8 cellular contexts compared by ENCODE assay signal in the genomic region with DNA sequence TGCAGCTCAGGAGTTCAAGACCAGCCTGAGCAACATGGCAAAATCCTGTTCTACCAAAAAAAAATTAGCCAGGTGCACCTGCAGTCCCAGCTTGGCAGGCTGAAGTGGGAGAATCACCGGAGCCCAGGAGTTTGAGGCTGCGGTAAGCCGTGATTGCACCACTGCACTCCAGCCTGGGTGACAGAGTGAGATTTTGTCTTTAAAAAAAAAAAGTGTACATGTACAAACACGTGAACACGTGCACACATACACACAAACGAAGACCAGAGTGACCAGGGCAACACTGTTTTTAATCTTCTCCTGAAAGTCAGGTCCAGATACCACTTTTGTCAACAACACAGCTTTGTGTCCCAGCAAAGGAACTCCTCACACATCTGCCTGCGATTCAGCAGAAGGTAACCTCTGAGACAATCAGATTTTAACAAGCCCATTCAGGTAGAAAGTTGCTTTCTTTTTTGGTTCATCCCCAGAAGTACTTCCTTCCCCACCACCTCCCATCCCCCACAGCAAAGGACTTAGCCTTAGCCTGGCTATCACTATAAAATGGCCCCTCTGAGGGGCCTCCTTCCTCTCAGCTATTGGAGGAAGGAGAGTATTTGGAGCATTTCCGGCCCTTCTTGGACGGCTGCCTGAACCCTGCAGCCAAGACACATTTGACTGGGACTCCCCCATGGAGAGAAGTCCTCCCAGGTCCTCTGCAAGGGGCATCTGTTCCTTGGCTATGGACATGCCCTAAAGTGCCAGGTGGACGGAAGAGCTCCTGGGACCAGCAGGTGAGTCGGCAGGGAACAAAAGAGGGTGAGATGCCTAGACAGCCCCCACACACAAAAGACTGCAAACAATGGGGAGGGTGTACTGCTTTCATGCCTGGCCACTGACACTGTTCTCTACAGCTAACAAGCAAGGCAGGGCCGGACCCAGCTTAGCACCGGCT. TPM values are rescaled to one million over a fixed set of nuclear protein-coding genes. Genes with fewer than 3 reads are reported as not detected.
DNase-seq lines count a peak whose midpoint lies in the region; ATAC-seq and TF ChIP-seq lines count a peak whose summit lies in the region.

No MANE protein-coding gene starts in this region.

- DNase-seq in RPMI7951 (ENCODE audit: low read depth) (peak; percentile 84), cerebellar cortex (ENCODE audit: low spot score) (peak; percentile 98), left lobe of liver (ENCODE audit: low spot score) (peak; percentile 67), GM19240 (ENCODE audit: insufficient read length, low spot score) (no peak)

- H3K4me3 ChIP-seq in DOHH2 (ENCODE audit: low read length), result peak overlapping the region; percentile 69
- peak overlapping the region; percentile 51 to 64 for H3K4me3 ChIP-seq in stomach smooth muscle (ENCODE audit: low read length in 2 of 2)

- H3K36me3 ChIP-seq in DOHH2 (ENCODE audit: control insufficient read depth, low read length), result no peaks in the 10 kb centered on the region
- H3K36me3 ChIP-seq in stomach smooth muscle (ENCODE audit: control insufficient read depth in 2 of 2, insufficient read depth in 2 of 2, low read length in 2 of 2), result no peaks in the 10 kb centered on the region

- H3K4me1 ChIP-seq in DOHH2 (ENCODE audit: control insufficient read depth, low read length) (peaks cover 91% of the 10 kb centered on the region), stomach smooth muscle (ENCODE audit: control insufficient read depth, insufficient read depth, low read length) (peaks cover 96% of the 10 kb centered on the region)

- H3K27ac ChIP-seq in DOHH2 (ENCODE audit: low read depth, low read length) (peak overlapping the region; percentile 82), stomach smooth muscle (ENCODE audit: low read length) (peak overlapping the region; percentile 67)

- H4K20me1 ChIP-seq in DOHH2 (ENCODE audit: control insufficient read depth, insufficient read depth, low read depth, low read length), result peaks cover 27% of the 10 kb centered on the region

- TF ChIP-seq CTCF in DOHH2 (IDR thresholded peaks at IDR 0.05; ENCODE audit: low read depth, low read length, poor library complexity, severe bottlenecking), result no peak

- no peaks in the 10 kb centered on the region for H3K9me2 ChIP-seq in DOHH2 (replicated peaks; ENCODE audit: control insufficient read depth, low read length)

- peaks cover 29% of the 10 kb centered on the region for H3F3A ChIP-seq in DOHH2 (ENCODE audit: control insufficient read depth, insufficient read depth)

- H3K27me3 ChIP-seq in DOHH2 (ENCODE audit: control insufficient read depth, low read length) (no peaks in the 10 kb centered on the region), stomach smooth muscle (ENCODE audit: control insufficient read depth in 1 of 2, insufficient read depth in 2 of 2, low read length in 2 of 2) (no peaks in the 10 kb centered on the region)

- ATAC-seq in GM19438 (IDR thresholded peaks at IDR 0.05; ENCODE audit: low read depth, unreplicated experiment) (peak; percentile 46), HG03457 (IDR thresholded peaks at IDR 0.05; ENCODE audit: unreplicated experiment) (peak; percentile 40), left lobe of liver (peak; percentile 52)

- H3K9me3 ChIP-seq in DOHH2 (ENCODE audit: control insufficient read depth, insufficient read depth, low read length), result no peaks in the 10 kb centered on the region
- no peaks in the 10 kb centered on the region for H3K9me3 ChIP-seq in stomach smooth muscle (ENCODE audit: control insufficient read depth in 2 of 2, low read length in 2 of 2)

- H3K9ac ChIP-seq in stomach smooth muscle (ENCODE audit: low read length in 2 of 2), result peak overlapping the region; percentile 29 to 40

- peak overlapping the region; percentile 91 for H3K4me2 ChIP-seq in DOHH2 (ENCODE audit: low read length)

- H3K79me2 ChIP-seq in DOHH2 (ENCODE audit: control insufficient read depth, low read length), result peaks cover 77% of the 10 kb centered on the region

RNA-seq across cellular contexts. Expression of a gene that starts 9.8 kb away (rescaled TPM):
- 27.8 and 44.0 TPM in 2 replicates for total RNA-seq in RPMI7951 (2014; rRNA removed; shearing (Covaris generic))
- total RNA-seq in left lobe of liver, result 86.3 TPM

RNA-seq across cellular contexts. Expression of a gene that starts 18.2 kb away (rescaled TPM):
- total RNA-seq in RPMI7951 (2014; rRNA removed; shearing (Covaris generic)), result 1.3 and 1.8 TPM in 2 replicates
- total RNA-seq in left lobe of liver, result 5.1 TPM

RNA-seq across cellular contexts. Expression of a gene that starts 54.1 kb away (rescaled TPM):
- 43.1 and 48.8 TPM in 2 replicates for total RNA-seq in RPMI7951 (2014; rRNA removed; shearing (Covaris generic))
- 30.0 TPM for total RNA-seq in left lobe of liver
